Comparison of ENCODE assay signal across 1 cellular context in the genomic region with DNA sequence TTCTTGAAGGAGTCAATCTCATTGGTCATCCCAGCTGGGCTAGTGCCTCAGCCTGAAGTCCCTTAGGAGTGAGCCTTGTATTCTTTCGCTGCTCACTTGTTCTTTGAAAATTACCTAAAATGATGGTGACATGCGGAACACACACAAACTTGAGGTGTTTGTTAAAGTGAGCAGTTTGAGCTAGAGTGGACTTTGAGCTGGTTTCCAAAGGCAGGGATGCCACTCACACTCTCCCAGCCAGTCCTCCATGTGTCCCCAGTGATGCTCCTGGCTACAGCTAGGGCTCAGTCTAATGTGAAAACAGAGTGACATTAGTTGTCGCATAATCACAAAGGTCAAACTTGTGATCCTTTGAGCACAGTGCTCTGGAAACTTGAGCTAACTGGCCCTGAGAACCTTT.
TF ChIP-seq lines count a peak whose summit lies in the region.

No MANE protein-coding gene starts in this region.

TF ChIP-seq in HepG2, 621 proteins besides CTCF, POLR2A, EP300 and RAD21 (continued from another document and continues in another):
- TF ChIP-seq, protein P1, sequence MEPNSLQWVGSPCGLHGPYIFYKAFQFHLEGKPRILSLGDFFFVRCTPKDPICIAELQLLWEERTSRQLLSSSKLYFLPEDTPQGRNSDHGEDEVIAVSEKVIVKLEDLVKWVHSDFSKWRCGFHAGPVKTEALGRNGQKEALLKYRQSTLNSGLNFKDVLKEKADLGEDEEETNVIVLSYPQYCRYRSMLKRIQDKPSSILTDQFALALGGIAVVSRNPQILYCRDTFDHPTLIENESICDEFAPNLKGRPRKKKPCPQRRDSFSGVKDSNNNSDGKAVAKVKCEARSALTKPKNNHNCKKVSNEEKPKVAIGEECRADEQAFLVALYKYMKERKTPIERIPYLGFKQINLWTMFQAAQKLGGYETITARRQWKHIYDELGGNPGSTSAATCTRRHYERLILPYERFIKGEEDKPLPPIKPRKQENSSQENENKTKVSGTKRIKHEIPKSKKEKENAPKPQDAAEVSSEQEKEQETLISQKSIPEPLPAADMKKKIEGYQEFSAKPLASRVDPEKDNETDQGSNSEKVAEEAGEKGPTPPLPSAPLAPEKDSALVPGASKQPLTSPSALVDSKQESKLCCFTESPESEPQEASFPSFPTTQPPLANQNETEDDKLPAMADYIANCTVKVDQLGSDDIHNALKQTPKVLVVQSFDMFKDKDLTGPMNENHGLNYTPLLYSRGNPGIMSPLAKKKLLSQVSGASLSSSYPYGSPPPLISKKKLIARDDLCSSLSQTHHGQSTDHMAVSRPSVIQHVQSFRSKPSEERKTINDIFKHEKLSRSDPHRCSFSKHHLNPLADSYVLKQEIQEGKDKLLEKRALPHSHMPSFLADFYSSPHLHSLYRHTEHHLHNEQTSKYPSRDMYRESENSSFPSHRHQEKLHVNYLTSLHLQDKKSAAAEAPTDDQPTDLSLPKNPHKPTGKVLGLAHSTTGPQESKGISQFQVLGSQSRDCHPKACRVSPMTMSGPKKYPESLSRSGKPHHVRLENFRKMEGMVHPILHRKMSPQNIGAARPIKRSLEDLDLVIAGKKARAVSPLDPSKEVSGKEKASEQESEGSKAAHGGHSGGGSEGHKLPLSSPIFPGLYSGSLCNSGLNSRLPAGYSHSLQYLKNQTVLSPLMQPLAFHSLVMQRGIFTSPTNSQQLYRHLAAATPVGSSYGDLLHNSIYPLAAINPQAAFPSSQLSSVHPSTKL (CRISPR knock-in tag; IDR thresholded peaks at IDR 0.05), result peak; percentile 29; the same call in 1 of the 2 replicates
- TF ChIP-seq ZNF329 (CRISPR knock-in tag; IDR thresholded peaks at IDR 0.05; ENCODE audit: low read depth) (no peak), NFE2 (CRISPR knock-in tag; IDR thresholded peaks at IDR 0.05) (no peak), REXO4 (CRISPR knock-in tag; IDR thresholded peaks at IDR 0.05; ENCODE audit: borderline replicate concordance) (no peak), ZSCAN29 (CRISPR knock-in tag; conservative IDR thresholded peaks at IDR 0.05) (no peak), ZNF264 (CRISPR knock-in tag; IDR thresholded peaks at IDR 0.05) (0 out of 2 replicates have a peak, but pooled peaks have one; percentile 39), CHCHD3 (CRISPR knock-in tag; IDR thresholded peaks at IDR 0.05) (no peak), ZNF160 (CRISPR knock-in tag; IDR thresholded peaks at IDR 0.05) (no peak), ZNF660 (CRISPR knock-in tag; IDR thresholded peaks at IDR 0.05; ENCODE audit: borderline replicate concordance, low read depth) (no peak), ZNF256 (CRISPR knock-in tag; conservative IDR thresholded peaks at IDR 0.05) (no peak), ZFP90 (CRISPR knock-in tag; IDR thresholded peaks at IDR 0.05; ENCODE audit: borderline replicate concordance) (no peak), ZBTB1 (CRISPR knock-in tag; IDR thresholded peaks at IDR 0.05; ENCODE audit: borderline replicate concordance) (no peak), AGO2 (optimal IDR thresholded peaks at IDR 0.05; ENCODE audit: low read depth, low read length) (no peak), TEAD3 (CRISPR knock-in tag; optimal IDR thresholded peaks at IDR 0.05; ENCODE audit: borderline replicate concordance) (no peak), TEAD2 (CRISPR knock-in tag; IDR thresholded peaks at IDR 0.05) (no peak), ZNF749 (CRISPR knock-in tag; IDR thresholded peaks at IDR 0.05; ENCODE audit: borderline replicate concordance) (no peak), HNRNPH1 (optimal IDR thresholded peaks at IDR 0.05; ENCODE audit: low read depth, low read length) (no peak), KDM4B (CRISPR knock-in tag; IDR thresholded peaks at IDR 0.05) (no peak), MYNN (CRISPR knock-in tag; IDR thresholded peaks at IDR 0.05; ENCODE audit: low read depth) (no peak), PLRG1 (conservative IDR thresholded peaks at IDR 0.05) (no peak), ZNF101 (CRISPR knock-in tag; IDR thresholded peaks at IDR 0.05; ENCODE audit: borderline replicate concordance, low read depth) (no peak), ASH2L (IDR thresholded peaks at IDR 0.05; ENCODE audit: insufficient read length, low read depth, low read length) (peak; percentile 22), JUN (CRISPR knock-in tag; IDR thresholded peaks at IDR 0.05) (no peak), KDM1A (CRISPR knock-in tag; IDR thresholded peaks at IDR 0.05) (no peak), SP2 (CRISPR knock-in tag; IDR thresholded peaks at IDR 0.05) (no peak), ZNF816 (CRISPR knock-in tag; IDR thresholded peaks at IDR 0.05; ENCODE audit: borderline replicate concordance) (no peak), ZNF501 (CRISPR knock-in tag; IDR thresholded peaks at IDR 0.05) (no peak), ZNF747 (CRISPR knock-in tag; IDR thresholded peaks at IDR 0.05; ENCODE audit: borderline replicate concordance) (no peak), ZKSCAN1 (IDR thresholded peaks at IDR 0.05; ENCODE audit: low read length) (no peak), NR2F6 (IDR thresholded peaks at IDR 0.05) (no peak), NR2F6 (CRISPR knock-in tag; IDR thresholded peaks at IDR 0.05) (peak; percentile 27; the same call in 1 of the 2 replicates), ZNF446 (CRISPR knock-in tag; IDR thresholded peaks at IDR 0.05) (no peak), SNAPC2 (CRISPR knock-in tag; IDR thresholded peaks at IDR 0.05) (no peak)
- TF ChIP-seq, protein P2, sequence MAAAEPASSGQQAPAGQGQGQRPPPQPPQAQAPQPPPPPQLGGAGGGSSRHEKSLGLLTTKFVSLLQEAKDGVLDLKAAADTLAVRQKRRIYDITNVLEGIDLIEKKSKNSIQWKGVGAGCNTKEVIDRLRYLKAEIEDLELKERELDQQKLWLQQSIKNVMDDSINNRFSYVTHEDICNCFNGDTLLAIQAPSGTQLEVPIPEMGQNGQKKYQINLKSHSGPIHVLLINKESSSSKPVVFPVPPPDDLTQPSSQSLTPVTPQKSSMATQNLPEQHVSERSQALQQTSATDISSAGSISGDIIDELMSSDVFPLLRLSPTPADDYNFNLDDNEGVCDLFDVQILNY (CRISPR knock-in tag; conservative IDR thresholded peaks at IDR 0.05), result no peak
- TF ChIP-seq, protein P3, sequence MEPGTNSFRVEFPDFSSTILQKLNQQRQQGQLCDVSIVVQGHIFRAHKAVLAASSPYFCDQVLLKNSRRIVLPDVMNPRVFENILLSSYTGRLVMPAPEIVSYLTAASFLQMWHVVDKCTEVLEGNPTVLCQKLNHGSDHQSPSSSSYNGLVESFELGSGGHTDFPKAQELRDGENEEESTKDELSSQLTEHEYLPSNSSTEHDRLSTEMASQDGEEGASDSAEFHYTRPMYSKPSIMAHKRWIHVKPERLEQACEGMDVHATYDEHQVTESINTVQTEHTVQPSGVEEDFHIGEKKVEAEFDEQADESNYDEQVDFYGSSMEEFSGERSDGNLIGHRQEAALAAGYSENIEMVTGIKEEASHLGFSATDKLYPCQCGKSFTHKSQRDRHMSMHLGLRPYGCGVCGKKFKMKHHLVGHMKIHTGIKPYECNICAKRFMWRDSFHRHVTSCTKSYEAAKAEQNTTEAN (CRISPR knock-in tag; conservative IDR thresholded peaks at IDR 0.05), result 0 out of 2 replicates have a peak, but pooled peaks have one; percentile 23
- TF ChIP-seq, protein P4, sequence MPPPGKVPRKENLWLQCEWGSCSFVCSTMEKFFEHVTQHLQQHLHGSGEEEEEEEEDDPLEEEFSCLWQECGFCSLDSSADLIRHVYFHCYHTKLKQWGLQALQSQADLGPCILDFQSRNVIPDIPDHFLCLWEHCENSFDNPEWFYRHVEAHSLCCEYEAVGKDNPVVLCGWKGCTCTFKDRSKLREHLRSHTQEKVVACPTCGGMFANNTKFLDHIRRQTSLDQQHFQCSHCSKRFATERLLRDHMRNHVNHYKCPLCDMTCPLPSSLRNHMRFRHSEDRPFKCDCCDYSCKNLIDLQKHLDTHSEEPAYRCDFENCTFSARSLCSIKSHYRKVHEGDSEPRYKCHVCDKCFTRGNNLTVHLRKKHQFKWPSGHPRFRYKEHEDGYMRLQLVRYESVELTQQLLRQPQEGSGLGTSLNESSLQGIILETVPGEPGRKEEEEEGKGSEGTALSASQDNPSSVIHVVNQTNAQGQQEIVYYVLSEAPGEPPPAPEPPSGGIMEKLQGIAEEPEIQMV (CRISPR knock-in tag; IDR thresholded peaks at IDR 0.05; ENCODE audit: low read depth), result no peak
- TF ChIP-seq, protein P5, sequence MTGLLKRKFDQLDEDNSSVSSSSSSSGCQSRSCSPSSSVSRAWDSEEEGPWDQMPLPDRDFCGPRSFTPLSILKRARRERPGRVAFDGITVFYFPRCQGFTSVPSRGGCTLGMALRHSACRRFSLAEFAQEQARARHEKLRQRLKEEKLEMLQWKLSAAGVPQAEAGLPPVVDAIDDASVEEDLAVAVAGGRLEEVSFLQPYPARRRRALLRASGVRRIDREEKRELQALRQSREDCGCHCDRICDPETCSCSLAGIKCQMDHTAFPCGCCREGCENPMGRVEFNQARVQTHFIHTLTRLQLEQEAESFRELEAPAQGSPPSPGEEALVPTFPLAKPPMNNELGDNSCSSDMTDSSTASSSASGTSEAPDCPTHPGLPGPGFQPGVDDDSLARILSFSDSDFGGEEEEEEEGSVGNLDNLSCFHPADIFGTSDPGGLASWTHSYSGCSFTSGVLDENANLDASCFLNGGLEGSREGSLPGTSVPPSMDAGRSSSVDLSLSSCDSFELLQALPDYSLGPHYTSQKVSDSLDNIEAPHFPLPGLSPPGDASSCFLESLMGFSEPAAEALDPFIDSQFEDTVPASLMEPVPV (CRISPR knock-in tag; IDR thresholded peaks at IDR 0.05), result no peak
- TF ChIP-seq, protein P6, sequence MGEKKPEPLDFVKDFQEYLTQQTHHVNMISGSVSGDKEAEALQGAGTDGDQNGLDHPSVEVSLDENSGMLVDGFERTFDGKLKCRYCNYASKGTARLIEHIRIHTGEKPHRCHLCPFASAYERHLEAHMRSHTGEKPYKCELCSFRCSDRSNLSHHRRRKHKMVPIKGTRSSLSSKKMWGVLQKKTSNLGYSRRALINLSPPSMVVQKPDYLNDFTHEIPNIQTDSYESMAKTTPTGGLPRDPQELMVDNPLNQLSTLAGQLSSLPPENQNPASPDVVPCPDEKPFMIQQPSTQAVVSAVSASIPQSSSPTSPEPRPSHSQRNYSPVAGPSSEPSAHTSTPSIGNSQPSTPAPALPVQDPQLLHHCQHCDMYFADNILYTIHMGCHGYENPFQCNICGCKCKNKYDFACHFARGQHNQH (CRISPR knock-in tag; IDR thresholded peaks at IDR 0.05), result no peak
- TF ChIP-seq, protein P7, sequence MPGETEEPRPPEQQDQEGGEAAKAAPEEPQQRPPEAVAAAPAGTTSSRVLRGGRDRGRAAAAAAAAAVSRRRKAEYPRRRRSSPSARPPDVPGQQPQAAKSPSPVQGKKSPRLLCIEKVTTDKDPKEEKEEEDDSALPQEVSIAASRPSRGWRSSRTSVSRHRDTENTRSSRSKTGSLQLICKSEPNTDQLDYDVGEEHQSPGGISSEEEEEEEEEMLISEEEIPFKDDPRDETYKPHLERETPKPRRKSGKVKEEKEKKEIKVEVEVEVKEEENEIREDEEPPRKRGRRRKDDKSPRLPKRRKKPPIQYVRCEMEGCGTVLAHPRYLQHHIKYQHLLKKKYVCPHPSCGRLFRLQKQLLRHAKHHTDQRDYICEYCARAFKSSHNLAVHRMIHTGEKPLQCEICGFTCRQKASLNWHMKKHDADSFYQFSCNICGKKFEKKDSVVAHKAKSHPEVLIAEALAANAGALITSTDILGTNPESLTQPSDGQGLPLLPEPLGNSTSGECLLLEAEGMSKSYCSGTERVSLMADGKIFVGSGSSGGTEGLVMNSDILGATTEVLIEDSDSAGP (CRISPR knock-in tag; IDR thresholded peaks at IDR 0.05; ENCODE audit: borderline replicate concordance), result 0 out of 2 replicates have a peak, but pooled peaks have one; percentile 11
- TF ChIP-seq, protein P8, sequence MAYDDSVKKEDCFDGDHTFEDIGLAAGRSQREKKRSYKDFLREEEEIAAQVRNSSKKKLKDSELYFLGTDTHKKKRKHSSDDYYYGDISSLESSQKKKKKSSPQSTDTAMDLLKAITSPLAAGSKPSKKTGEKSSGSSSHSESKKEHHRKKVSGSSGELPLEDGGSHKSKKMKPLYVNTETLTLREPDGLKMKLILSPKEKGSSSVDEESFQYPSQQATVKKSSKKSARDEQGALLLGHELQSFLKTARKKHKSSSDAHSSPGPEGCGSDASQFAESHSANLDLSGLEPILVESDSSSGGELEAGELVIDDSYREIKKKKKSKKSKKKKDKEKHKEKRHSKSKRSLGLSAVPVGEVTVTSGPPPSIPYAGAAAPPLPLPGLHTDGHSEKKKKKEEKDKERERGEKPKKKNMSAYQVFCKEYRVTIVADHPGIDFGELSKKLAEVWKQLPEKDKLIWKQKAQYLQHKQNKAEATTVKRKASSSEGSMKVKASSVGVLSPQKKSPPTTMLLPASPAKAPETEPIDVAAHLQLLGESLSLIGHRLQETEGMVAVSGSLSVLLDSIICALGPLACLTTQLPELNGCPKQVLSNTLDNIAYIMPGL (CRISPR knock-in tag; IDR thresholded peaks at IDR 0.05; ENCODE audit: borderline replicate concordance in 1 of 2, low read depth in 1 of 2), result no peak
- TF ChIP-seq, protein P9, sequence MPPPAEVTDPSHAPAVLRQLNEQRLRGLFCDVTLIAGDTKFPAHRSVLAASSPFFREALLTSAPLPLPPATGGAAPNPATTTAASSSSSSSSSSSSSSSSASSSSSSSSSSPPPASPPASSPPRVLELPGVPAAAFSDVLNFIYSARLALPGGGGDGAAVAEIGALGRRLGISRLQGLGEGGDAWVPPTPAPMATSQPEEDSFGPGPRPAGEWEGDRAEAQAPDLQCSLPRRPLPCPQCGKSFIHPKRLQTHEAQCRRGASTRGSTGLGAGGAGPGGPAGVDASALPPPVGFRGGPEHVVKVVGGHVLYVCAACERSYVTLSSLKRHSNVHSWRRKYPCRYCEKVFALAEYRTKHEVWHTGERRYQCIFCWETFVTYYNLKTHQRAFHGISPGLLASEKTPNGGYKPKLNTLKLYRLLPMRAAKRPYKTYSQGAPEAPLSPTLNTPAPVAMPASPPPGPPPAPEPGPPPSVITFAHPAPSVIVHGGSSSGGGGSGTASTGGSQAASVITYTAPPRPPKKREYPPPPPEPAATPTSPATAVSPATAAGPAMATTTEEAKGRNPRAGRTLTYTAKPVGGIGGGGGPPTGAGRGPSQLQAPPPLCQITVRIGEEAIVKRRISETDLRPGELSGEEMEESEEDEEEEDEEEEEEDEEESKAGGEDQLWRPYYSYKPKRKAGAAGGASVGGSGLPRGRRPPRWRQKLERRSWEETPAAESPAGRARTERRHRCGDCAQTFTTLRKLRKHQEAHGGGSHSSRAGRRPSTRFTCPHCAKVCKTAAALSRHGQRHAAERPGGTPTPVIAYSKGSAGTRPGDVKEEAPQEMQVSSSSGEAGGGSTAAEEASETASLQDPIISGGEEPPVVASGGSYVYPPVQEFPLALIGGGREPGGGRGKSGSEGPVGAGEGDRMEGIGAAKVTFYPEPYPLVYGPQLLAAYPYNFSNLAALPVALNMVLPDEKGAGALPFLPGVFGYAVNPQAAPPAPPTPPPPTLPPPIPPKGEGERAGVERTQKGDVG (CRISPR knock-in tag; IDR thresholded peaks at IDR 0.05; ENCODE audit: borderline replicate concordance), result no peak
- TF ChIP-seq, protein P10, sequence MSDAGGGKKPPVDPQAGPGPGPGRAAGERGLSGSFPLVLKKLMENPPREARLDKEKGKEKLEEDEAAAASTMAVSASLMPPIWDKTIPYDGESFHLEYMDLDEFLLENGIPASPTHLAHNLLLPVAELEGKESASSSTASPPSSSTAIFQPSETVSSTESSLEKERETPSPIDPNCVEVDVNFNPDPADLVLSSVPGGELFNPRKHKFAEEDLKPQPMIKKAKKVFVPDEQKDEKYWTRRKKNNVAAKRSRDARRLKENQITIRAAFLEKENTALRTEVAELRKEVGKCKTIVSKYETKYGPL (CRISPR knock-in tag; IDR thresholded peaks at IDR 0.05), result no peak
